1 cellular context compared by ENCODE assay signal in genomic region chr1:180571832-180572636, GRCh38.
TF ChIP-seq lines count a peak whose summit lies in the region.

No MANE protein-coding gene starts in this region.

TF ChIP-seq in HepG2, 621 proteins besides CTCF, POLR2A, EP300 and RAD21:
- TF ChIP-seq HBP1 (CRISPR knock-in tag; IDR thresholded peaks at IDR 0.05; ENCODE audit: low read depth) (no peak), RCOR2 (CRISPR knock-in tag; IDR thresholded peaks at IDR 0.05) (no peak), ZNF629 (CRISPR knock-in tag; conservative IDR thresholded peaks at IDR 0.05) (no peak), ATF3 (CRISPR knock-in tag; IDR thresholded peaks at IDR 0.05) (no peak), NCOR1 (IDR thresholded peaks at IDR 0.05; ENCODE audit: borderline replicate concordance, low read length) (no peak), DNMT3B (CRISPR knock-in tag; conservative IDR thresholded peaks at IDR 0.05) (no peak)
